ENCODE assay signal across 27 cellular contexts in genomic region chr3:39794880-39795279, GRCh38. TPM values are rescaled to one million over a fixed set of nuclear protein-coding genes. Genes with fewer than 3 reads are reported as not detected.
"Had no signal": no experiment of that assay in that cellular context is flagged by ENCODE, and none has a peak within 500 bp of the region (broad histone marks: within the 10 kb centered on the region; RNA-seq: fewer than 3 reads in every experiment).

No MANE protein-coding gene starts in this region.

- H3K9me3 ChIP-seq: ovary, psoas muscle, spleen, suprapubic skin, testis, tibial artery, transverse colon, upper lobe of right lung, uterus had no signal

- H3K4me2 ChIP-seq: neural progenitor cell, smooth muscle cell had no signal

- ATAC-seq: natural killer cell; psoas muscle; right cardiac atrium; sciatic nerve; stimulated activated memory B cell treated with anti-CD40 and anti-IgM and Interleukin-4, amounts not matched to agents 10 μg/mL and 1 μg/mL and 100 μg/mL, for 72 hours; stimulated activated naive CD8-positive, alpha-beta T cell treated with anti-CD3 and anti-CD28 coated beads, Interleukin-15, amount 100 ng/mL, for 72 hours; stimulated activated naive CD8-positive, alpha-beta T cell treated with anti-CD3 and anti-CD28 coated beads, Interleukin-15, Interleukin-2, amounts not matched to agents 100 U/mL and 50 U/mL, for 24 hours; upper lobe of right lung had no signal

- H3K27ac ChIP-seq: neural progenitor cell, ovary, parathyroid adenoma, psoas muscle, suprapubic skin, testis, tibial artery, transverse colon, upper lobe of right lung, uterus had no signal

- H2AFZ ChIP-seq: neural progenitor cell, parathyroid adenoma had no signal

- H3K9ac ChIP-seq: neural progenitor cell, parathyroid adenoma had no signal

- H3K79me2 ChIP-seq: parathyroid adenoma had no signal

- H3K4me3 ChIP-seq: neural progenitor cell, ovary, psoas muscle, skin epidermis, smooth muscle cell, spleen, suprapubic skin, testis, tibial artery, transverse colon, upper lobe of right lung, uterus had no signal

- DNase-seq: natural killer cell; occipital lobe; ovary; psoas muscle; right cardiac atrium; spleen; stimulated activated CD4-positive, alpha-beta T cell treated with anti-CD3 and anti-CD28 coated beads, Interleukin-12 subunit alpha, Interleukin-12 subunit beta, amount 100 ng/mL, for 4 hours; stimulated activated CD4-positive, alpha-beta T cell treated with anti-CD3 and anti-CD28 coated beads, Interleukin-1b, Interleukin-23, amount 100 ng/mL, for 48 hours; stimulated activated CD4-positive, alpha-beta T cell treated with anti-CD3 and anti-CD28 coated beads, Interleukin-4, amount 100 ng/mL, for 1 hour; stimulated activated CD4-positive, alpha-beta T cell treated with anti-CD3 and anti-CD28 coated beads, Interleukin-4, amount 100 ng/mL, for 4 hours; stimulated activated CD8-positive, alpha-beta memory T cell treated with anti-CD3 and anti-CD28 coated beads, Interleukin-4, amount 100 ng/mL, for 48 hours; stimulated activated naive CD4-positive, alpha-beta T cell; stimulated activated naive CD8-positive, alpha-beta T cell treated with anti-CD3 and anti-CD28 coated beads, Interleukin-15, amount 100 ng/mL, for 72 hours; stimulated activated naive CD8-positive, alpha-beta T cell treated with anti-CD3 and anti-CD28 coated beads, Interleukin-15, Interleukin-2, amounts not matched to agents 100 U/mL and 50 U/mL, for 24 hours; substantia nigra; testis; tibial artery; transverse colon; upper lobe of right lung; uterus had no signal

- H3K36me3 ChIP-seq: neural progenitor cell, ovary, spleen, suprapubic skin, tibial artery, transverse colon, upper lobe of right lung, uterus had no signal

- H3K27me3 ChIP-seq: neural progenitor cell, ovary, spleen, suprapubic skin, testis, tibial artery, transverse colon, upper lobe of right lung, uterus had no signal

- H3K4me1 ChIP-seq: neural progenitor cell, parathyroid adenoma, psoas muscle, spleen, suprapubic skin, testis, transverse colon, upper lobe of right lung, uterus had no signal

RNA-seq across cellular contexts. Expression of gene MYRIP, which starts 14.5 kb away (rescaled TPM):
- total RNA-seq: natural killer cell, smooth muscle cell had no signal
- polyA plus RNA-seq: smooth muscle cell had no signal
